Comparison of ENCODE assay signal across 31 cellular contexts in the genomic region with DNA sequence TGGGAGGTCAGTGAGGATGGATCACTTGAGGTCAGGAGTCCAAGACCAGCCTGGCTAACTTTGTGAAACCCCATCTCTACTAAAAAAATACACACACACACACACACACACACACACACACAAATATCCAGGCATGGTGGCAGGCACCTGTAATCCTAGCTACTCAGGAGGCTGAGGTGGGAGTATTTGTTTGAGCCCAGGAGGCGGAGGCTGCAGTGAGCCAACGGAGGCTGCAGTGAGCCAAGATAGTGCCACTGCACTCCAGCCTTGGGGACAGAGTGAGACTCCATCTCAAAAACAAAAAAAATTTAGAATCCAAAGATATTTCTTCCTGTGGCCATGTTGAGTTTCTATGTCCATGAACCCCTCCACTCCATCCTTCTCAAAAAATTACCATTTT. TPM values are rescaled to one million over a fixed set of nuclear protein-coding genes. Genes with fewer than 3 reads are reported as not detected.
"Had no signal": no experiment of that assay in that cellular context is flagged by ENCODE, and none has a peak within 500 bp of the region (broad histone marks: within the 10 kb centered on the region; RNA-seq: fewer than 3 reads in every experiment).

No MANE protein-coding gene starts in this region.

- DNase-seq: naive B cell; naive thymus-derived CD8-positive, alpha-beta T cell; nephron progenitor cell; nucleus accumbens; pancreas; psoas muscle; right cardiac atrium; stimulated activated CD4-positive, alpha-beta T cell treated with anti-CD3 and anti-CD28 coated beads, Interleukin-12 subunit alpha, Interleukin-12 subunit beta, amount 100 ng/mL, for 4 hours; stimulated activated CD4-positive, alpha-beta T cell treated with anti-CD3 and anti-CD28 coated beads, Interleukin-1b, Interleukin-23, amount 100 ng/mL, for 48 hours; stimulated activated CD4-positive, alpha-beta T cell treated with anti-CD3 and anti-CD28 coated beads, Interleukin-4, amount 100 ng/mL, for 1 hour; stimulated activated CD4-positive, alpha-beta T cell treated with anti-CD3 and anti-CD28 coated beads, Interleukin-4, amount 100 ng/mL, for 4 hours; stimulated activated CD8-positive, alpha-beta memory T cell treated with anti-CD3 and anti-CD28 coated beads, Interleukin-4, amount 100 ng/mL, for 48 hours; stimulated activated naive CD4-positive, alpha-beta T cell; stimulated activated naive CD8-positive, alpha-beta T cell treated with anti-CD3 and anti-CD28 coated beads, Interleukin-15, amount 100 ng/mL, for 72 hours; stimulated activated naive CD8-positive, alpha-beta T cell treated with anti-CD3 and anti-CD28 coated beads, Interleukin-15, Interleukin-2, amounts not matched to agents 100 U/mL and 50 U/mL, for 24 hours; substantia nigra; testis; tibial artery; transverse colon; upper lobe of right lung; uterus had no signal

- H3K27ac ChIP-seq: neutrophil, pancreas, psoas muscle, skin epidermis, spleen, suprapubic skin, testis, tibial artery, transverse colon, upper lobe of right lung, uterus had no signal

- H3K4me2 ChIP-seq: smooth muscle cell had no signal

- H3K27me3 ChIP-seq: pancreas, testis, tibial artery, uterus had no signal

- ATAC-seq: naive thymus-derived CD8-positive, alpha-beta T cell; natural killer cell treated with Interleukin-12 subunit alpha and Interleukin-12 subunit beta and Interleukin-15 and Interleukin-18, amount 100 ng/mL, for 72 hours; pancreas; psoas muscle; right cardiac atrium; sciatic nerve; stimulated activated memory B cell treated with anti-CD40 and anti-IgM and Interleukin-4, amounts not matched to agents 10 μg/mL and 1 μg/mL and 100 μg/mL, for 72 hours; stimulated activated naive CD8-positive, alpha-beta T cell treated with anti-CD3 and anti-CD28 coated beads, Interleukin-15, amount 100 ng/mL, for 72 hours; stimulated activated naive CD8-positive, alpha-beta T cell treated with anti-CD3 and anti-CD28 coated beads, Interleukin-15, Interleukin-2, amounts not matched to agents 100 U/mL and 50 U/mL, for 24 hours; upper lobe of right lung had no signal

- H3K4me1 ChIP-seq: psoas muscle, spleen, upper lobe of right lung, uterus had no signal

- H3K36me3 ChIP-seq: neutrophil, pancreas, spleen, suprapubic skin, tibial artery, transverse colon, upper lobe of right lung, uterus had no signal

- FAIRE-seq: pancreas had no signal

- H3K4me3 ChIP-seq: pancreas, psoas muscle, skin epidermis, smooth muscle cell, spleen, suprapubic skin, testis, tibial artery, transverse colon, upper lobe of right lung, uterus had no signal

- H3K9me3 ChIP-seq: neutrophil, pancreas, psoas muscle, spleen, suprapubic skin, testis, tibial artery, transverse colon, upper lobe of right lung, uterus had no signal

RNA-seq across cellular contexts. Expression of gene GFRA3, which starts 39.8 kb away (rescaled TPM):
- total RNA-seq: naive thymus-derived CD8-positive, alpha-beta T cell; osteocyte; renal cortical epithelial cell; smooth muscle cell; spleen had no signal
- polyA plus RNA-seq: naive thymus-derived CD8-positive, alpha-beta T cell had no signal

RNA-seq across cellular contexts. Expression of gene KIF20A, which starts 55.7 kb away (rescaled TPM):
- total RNA-seq: naive thymus-derived CD8-positive, alpha-beta T cell had no signal
- polyA plus RNA-seq: naive thymus-derived CD8-positive, alpha-beta T cell had no signal
